In the genomic region with DNA sequence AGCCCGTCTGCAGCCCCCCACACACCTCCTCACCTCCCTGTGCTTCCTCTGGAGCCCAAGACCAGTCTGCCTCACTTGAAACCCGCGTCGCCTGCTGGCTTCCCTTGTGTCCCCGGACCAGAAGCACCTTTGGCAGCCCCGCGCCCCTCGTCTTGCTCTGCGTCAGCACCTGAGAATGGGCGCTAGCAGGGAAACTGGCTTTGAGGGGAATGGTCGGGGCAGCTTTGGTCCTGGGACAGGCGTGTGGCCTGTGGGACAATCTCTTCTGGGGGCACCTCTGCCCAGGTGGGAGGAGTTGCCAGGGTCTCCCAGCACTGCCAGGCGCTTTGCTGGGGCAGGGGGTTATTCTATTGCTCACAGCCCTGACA, we compare ENCODE assay signal across 2 cellular contexts.
TF ChIP-seq lines count a peak whose summit lies in the region.

No MANE protein-coding gene starts in this region.

TF ChIP-seq in GM23338, 12 proteins besides CTCF, POLR2A, EP300 and RAD21:
- TF ChIP-seq STAT1 (IDR thresholded peaks at IDR 0.05; ENCODE audit: unreplicated experiment) = no peak
- TF ChIP-seq ZNF331 (CRISPR knock-in tag; IDR thresholded peaks at IDR 0.05; ENCODE audit: low read depth) = no peak
- no peak for TF ChIP-seq EZH2phosphoT487 (IDR thresholded peaks at IDR 0.05; ENCODE audit: unreplicated experiment)
TF ChIP-seq in GM23338: peak in this region for 0.

TF ChIP-seq in K562, 482 proteins besides CTCF, POLR2A, EP300 and RAD21:
- TF ChIP-seq HMGN3 (IDR thresholded peaks at IDR 0.05; ENCODE audit: borderline replicate concordance, extremely low read depth, insufficient read length, low read depth, low read length) (peak; percentile 2), RBM14 (IDR thresholded peaks at IDR 0.05; ENCODE audit: borderline replicate concordance, insufficient read depth, low read depth, low read length) (0 out of 2 replicates have a peak, but pooled peaks have one; percentile 15), POLR2G (IDR thresholded peaks at IDR 0.05; ENCODE audit: low read depth, low read length) (peak; percentile 86), HDAC1 (IDR thresholded peaks at IDR 0.05) (no peak), RBFOX2 (IDR thresholded peaks at IDR 0.05; ENCODE audit: low read depth, low read length) (0 out of 2 replicates have a peak, but pooled peaks have one; percentile 33), ETV5 (CRISPR knock-in tag; IDR thresholded peaks at IDR 0.05; ENCODE audit: low read depth) (no peak)
